8 cellular contexts compared by ENCODE assay signal in genomic region chr4:173522160-173522873, GRCh38. TPM values are rescaled to one million over a fixed set of nuclear protein-coding genes. Genes with fewer than 3 reads are reported as not detected.
DNase-seq lines count a peak whose midpoint lies in the region; ATAC-seq and TF ChIP-seq lines count a peak whose summit lies in the region.

No MANE protein-coding gene starts in this region.

- peaks cover 100% of the 10 kb centered on the region for H3K27me3 Mint-ChIP-seq in activated naive CD4-positive, alpha-beta T cell treated with anti-CD3 and anti-CD28 coated beads, Interleukin-2, amount 10 ng/mL, durations not matched to agents 7 days and 5 days
- H3K27me3 Mint-ChIP-seq in activated T-helper 17 cell treated with anti-CD3 and anti-CD28 coated beads, Interleukin-2, amount 50 U/mL, for 72 hours: peaks cover 64% of the 10 kb centered on the region

- peak overlapping the region; percentile 55 for H3K4me3 ChIP-seq in retinal pigment epithelial cell (ENCODE audit: low read length)

- H3K36me3 Mint-ChIP-seq in activated naive CD4-positive, alpha-beta T cell treated with anti-CD3 and anti-CD28 coated beads, Interleukin-2, amount 10 ng/mL, durations not matched to agents 7 days and 5 days: peaks cover 27% of the 10 kb centered on the region
- H3K36me3 Mint-ChIP-seq in activated T-helper 17 cell treated with anti-CD3 and anti-CD28 coated beads, Interleukin-2, amount 50 U/mL, for 72 hours (ENCODE audit: low read depth): peaks cover 8% of the 10 kb centered on the region

- peaks cover 4% of the 10 kb centered on the region for H3K4me1 Mint-ChIP-seq in activated naive CD4-positive, alpha-beta T cell treated with anti-CD3 and anti-CD28 coated beads, Interleukin-2, amount 10 ng/mL, durations not matched to agents 7 days and 5 days
- no peaks in the 10 kb centered on the region for H3K4me1 Mint-ChIP-seq in activated T-helper 17 cell treated with anti-CD3 and anti-CD28 coated beads, Interleukin-2, amount 50 U/mL, for 72 hours

- intact Hi-C loops in left cardiac atrium (cut with DNase I): loop anchor here in 1 of 2 donors (5.0 kb wide), 1 partner anchor 470 kb away; no protein-coding TSS in a partner anchor

- no peak for DNase-seq in activated naive CD4-positive, alpha-beta T cell treated with anti-CD3 and anti-CD28 coated beads, Interleukin-2, amount 10 ng/mL, durations not matched to agents 7 days and 5 days
- no peak for DNase-seq in activated naive CD4-positive, alpha-beta T cell treated with Interleukin-2 at 50 U/mL for 16 hours
- DNase-seq in left cardiac atrium (peak; percentile 95), retinal pigment epithelial cell (ENCODE audit: low read depth) (no peak), DMS153 (lab: John Stamatoyannopoulos, UW) (no peak), NCI-H2196 treated with DMSO at 0.1 percent for 48 hours (lab: John Stamatoyannopoulos, UW; ENCODE audit: unreplicated experiment) (no peak)
- DNase-seq in activated CD4-positive, CD25-positive, alpha-beta regulatory T cell (lab: John Stamatoyannopoulos, UW): no peak

- H3K9me3 Mint-ChIP-seq in activated naive CD4-positive, alpha-beta T cell treated with anti-CD3 and anti-CD28 coated beads, Interleukin-2, amount 10 ng/mL, durations not matched to agents 7 days and 5 days: peaks cover 8% of the 10 kb centered on the region
- H3K9me3 Mint-ChIP-seq in activated T-helper 17 cell treated with anti-CD3 and anti-CD28 coated beads, Interleukin-2, amount 50 U/mL, for 72 hours: no peaks in the 10 kb centered on the region

- CTCF ChIA-PET in activated naive CD4-positive, alpha-beta T cell treated with anti-CD3 and anti-CD28 coated beads, Interleukin-2, amount 10 ng/mL, durations not matched to agents 7 days and 5 days (lab: Charles Lee): interaction anchor here (1.4 kb wide), 1 partner anchor 12 kb away, joined by 5 read pairs; no protein-coding TSS in a partner anchor

- H3K27ac Mint-ChIP-seq in activated naive CD4-positive, alpha-beta T cell treated with anti-CD3 and anti-CD28 coated beads, Interleukin-2, amount 10 ng/mL, durations not matched to agents 7 days and 5 days: peak overlapping the region; percentile 74
- H3K27ac Mint-ChIP-seq in activated T-helper 17 cell treated with anti-CD3 and anti-CD28 coated beads, Interleukin-2, amount 50 U/mL, for 72 hours: no peak overlapping the region

- no peak overlapping the region for H3K4me3 Mint-ChIP-seq in activated naive CD4-positive, alpha-beta T cell treated with anti-CD3 and anti-CD28 coated beads, Interleukin-2, amount 10 ng/mL, durations not matched to agents 7 days and 5 days
- H3K4me3 Mint-ChIP-seq in activated T-helper 17 cell treated with anti-CD3 and anti-CD28 coated beads, Interleukin-2, amount 50 U/mL, for 72 hours: peak overlapping the region; percentile 19

- no peak for TF ChIP-seq CTCF in retinal pigment epithelial cell (conservative IDR thresholded peaks at IDR 0.05; ENCODE audit: low read depth, low read length)

- no peak for ATAC-seq in activated T-helper 17 cell treated with anti-CD3 and anti-CD28 coated beads, Interleukin-2, amount 50 U/mL, for 72 hours (replicated peaks)
- peak; percentile 78 to 79 for ATAC-seq in left cardiac atrium

RNA-seq across cellular contexts. Expression of gene HAND2, which starts 7.7 kb away (rescaled TPM):
- not detected for total RNA-seq in activated T-helper 17 cell treated with anti-CD3 and anti-CD28 coated beads, Interleukin-2, amount 50 U/mL, for 72 hours
- 10 to 100 TPM; 63.2 to 75.1 TPM for total RNA-seq in left cardiac atrium

Comparison
In these comparisons a context has a peak if more than half of its experiments do, and no peak if none do; other contexts are left out.
1. RNA of gene HAND2, which starts 7.7 kb away (total RNA-seq): 63.2 to 75.1 TPM in left cardiac atrium; not detected in activated T-helper 17 cell treated with anti-CD3 and anti-CD28 coated beads, Interleukin-2, amount 50 U/mL, for 72 hours; every median in the first group is over 10 times any median in the second.